Comparison of ENCODE assay signal across 6 cellular contexts in the genomic region with DNA sequence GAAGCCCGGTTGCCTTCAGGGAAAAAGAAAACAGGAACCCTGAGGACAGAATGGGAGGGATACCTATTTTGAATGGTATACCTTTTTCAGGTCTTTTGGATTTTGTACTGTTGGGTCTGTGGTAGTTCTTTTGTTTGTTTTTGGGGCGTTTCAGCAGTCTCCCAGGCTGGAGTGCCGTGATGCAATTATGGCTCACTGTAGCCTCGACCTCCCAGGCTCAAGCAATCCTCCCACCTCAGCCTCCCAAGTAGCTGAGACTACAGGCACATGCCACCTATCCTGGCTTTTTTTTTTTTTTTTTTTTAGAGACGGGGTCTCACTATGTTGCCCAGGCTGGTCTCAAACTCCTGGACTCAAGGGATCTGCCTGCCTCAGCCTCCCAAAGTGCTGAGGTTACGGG. TPM values are rescaled to one million over a fixed set of nuclear protein-coding genes. Genes with fewer than 3 reads are reported as not detected.
"Had no signal": no experiment of that assay in that cellular context is flagged by ENCODE, and none has a peak within 500 bp of the region (broad histone marks: within the 10 kb centered on the region; RNA-seq: fewer than 3 reads in every experiment).

No MANE protein-coding gene starts in this region.

RNA-seq across cellular contexts. Expression of gene SPATA3, which starts 27.6 kb away (rescaled TPM):
- total RNA-seq: GM23248, H4, H7, HFFc6, HT1080, IMR-90 had no signal

RNA-seq across cellular contexts. Expression of gene GPR55, which starts 43.3 kb away (rescaled TPM):
- total RNA-seq: GM23248, H7, HFFc6, IMR-90 had no signal
